Comparison of ENCODE assay signal across 8 cellular contexts in the genomic region with DNA sequence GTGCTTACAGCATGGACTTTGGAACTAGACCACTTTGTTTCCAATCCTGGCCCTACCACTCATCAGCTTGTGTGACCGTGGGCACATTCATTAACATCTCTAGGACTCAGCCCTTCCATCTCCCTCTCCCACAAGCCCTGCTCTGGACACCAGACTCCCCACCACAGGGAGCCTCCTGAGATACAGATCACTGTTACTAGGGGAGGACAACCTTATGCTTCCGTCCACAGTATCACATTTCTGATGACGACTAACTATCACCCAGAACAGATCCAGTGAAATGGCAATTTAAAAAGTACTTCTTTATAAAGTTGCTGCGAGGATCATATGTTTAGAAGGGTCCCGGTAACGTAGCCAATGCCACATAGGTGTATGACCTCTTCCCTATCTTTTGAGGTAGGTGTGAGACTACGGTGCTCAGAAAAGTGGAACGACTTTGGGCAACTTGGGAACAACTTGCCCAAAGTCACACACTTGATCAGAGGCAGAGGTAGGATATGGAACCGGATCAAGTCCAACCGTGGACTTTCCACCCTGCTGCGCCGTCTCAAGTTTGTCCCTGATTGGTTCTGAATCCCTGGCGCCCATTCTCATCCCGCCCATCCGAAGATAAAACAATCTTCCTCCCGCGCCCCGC.
DNase-seq lines count a peak whose midpoint lies in the region; ATAC-seq and TF ChIP-seq lines count a peak whose summit lies in the region.

No MANE protein-coding gene starts in this region.

- in situ Hi-C loops in ACHN (cut with HindIII; ENCODE audit: low pct_ligation_motif_present, low pct_unique_long_range_greater_than_20kb, low sequenced_read_pairs) = no loop called here

- no peaks in the 10 kb centered on the region for H3K36me3 ChIP-seq in gastroesophageal sphincter
- H3K36me3 ChIP-seq in skeletal muscle tissue (ENCODE audit: control insufficient read depth in 3 of 3, insufficient read depth in 3 of 3, low read length in 3 of 3) = no peaks in the 10 kb centered on the region

- H3K9me3 ChIP-seq in gastroesophageal sphincter = no peaks in the 10 kb centered on the region
- no peaks in the 10 kb centered on the region for H3K9me3 ChIP-seq in skeletal muscle tissue (ENCODE audit: control insufficient read depth in 3 of 3, low read length in 3 of 3)

- H3K9ac ChIP-seq in skeletal muscle tissue (ENCODE audit: low read depth in 1 of 3, low read length in 3 of 3) = peak overlapping the region; percentile 66 to 82 (median 76)

- H3K4me3 ChIP-seq in GM12865 (ENCODE audit: low read depth, low read length) (peak overlapping the region; percentile 72), gastroesophageal sphincter (peak overlapping the region; percentile 58 to 60), skeletal muscle tissue (ENCODE audit: low read length in 3 of 3) (peak overlapping the region; percentile 66 to 85 (median 84))

- H3K27ac ChIP-seq in gastroesophageal sphincter (peak overlapping the region in 2 of 4 donors; percentile 17 to 61), skeletal muscle tissue (ENCODE audit: low read depth, low read length) (peak overlapping the region; percentile 48)

- no peak for TF ChIP-seq EP300 in gastroesophageal sphincter (IDR thresholded peaks at IDR 0.05)

- DNase-seq in GM12865 (ENCODE audit: low read depth) (no peak), ACHN (no peak), H4 (ENCODE audit: low spot score) (no peak), NCI-H524 treated with DMSO at 0.1 percent for 48 hours (lab: John Stamatoyannopoulos, UW) (no peak)

- no peak for TF ChIP-seq POLR2A in gastroesophageal sphincter (IDR thresholded peaks at IDR 0.05)

- H3K4me1 ChIP-seq in gastroesophageal sphincter (peaks cover 0 to 39% (median 3%) of the 10 kb centered on the region in 3 donors), skeletal muscle tissue (ENCODE audit: control insufficient read depth in 3 of 3, insufficient read depth in 3 of 3, low read length in 3 of 3) (peaks cover 16 to 19% (median 16%) of the 10 kb centered on the region in 3 donors)

- H3K27me3 ChIP-seq in gastroesophageal sphincter = no peaks in the 10 kb centered on the region
- peaks cover 0 to 2% (median 0%) of the 10 kb centered on the region in 3 donors for H3K27me3 ChIP-seq in skeletal muscle tissue (ENCODE audit: control insufficient read depth in 3 of 3, insufficient read depth in 3 of 3, low read length in 3 of 3)

- ATAC-seq in HG02798 (IDR thresholded peaks at IDR 0.05; ENCODE audit: poor library complexity, unreplicated experiment) = peak; percentile 6
- ATAC-seq in SK-N-SH treated with all-trans-retinoic acid at 6 μM for 48 hours = peak; percentile 33
- peak; percentile 9 for ATAC-seq in gastroesophageal sphincter

- TF ChIP-seq CTCF in GM12865 (IDR thresholded peaks at IDR 0.05; ENCODE audit: insufficient read depth, low read depth, low read length, missing control alignments) (no peak), gastroesophageal sphincter (IDR thresholded peaks at IDR 0.05) (no peak)

- 12 to 80% methylated on average over 1 to 14 of the region's 18 CpGs for WGBS in gastroesophageal sphincter (ENCODE audit: low coverage in 1 of 2), 2 donors

TF ChIP-seq in SK-N-SH treated with all-trans-retinoic acid at 6 μM for 48 hours, 23 proteins besides CTCF, POLR2A, EP300 and RAD21 (continues in another document):
- TF ChIP-seq BACH2 (CRISPR knock-in tag; IDR thresholded peaks at IDR 0.05; ENCODE audit: borderline replicate concordance) = no peak
- TF ChIP-seq, protein P1, sequence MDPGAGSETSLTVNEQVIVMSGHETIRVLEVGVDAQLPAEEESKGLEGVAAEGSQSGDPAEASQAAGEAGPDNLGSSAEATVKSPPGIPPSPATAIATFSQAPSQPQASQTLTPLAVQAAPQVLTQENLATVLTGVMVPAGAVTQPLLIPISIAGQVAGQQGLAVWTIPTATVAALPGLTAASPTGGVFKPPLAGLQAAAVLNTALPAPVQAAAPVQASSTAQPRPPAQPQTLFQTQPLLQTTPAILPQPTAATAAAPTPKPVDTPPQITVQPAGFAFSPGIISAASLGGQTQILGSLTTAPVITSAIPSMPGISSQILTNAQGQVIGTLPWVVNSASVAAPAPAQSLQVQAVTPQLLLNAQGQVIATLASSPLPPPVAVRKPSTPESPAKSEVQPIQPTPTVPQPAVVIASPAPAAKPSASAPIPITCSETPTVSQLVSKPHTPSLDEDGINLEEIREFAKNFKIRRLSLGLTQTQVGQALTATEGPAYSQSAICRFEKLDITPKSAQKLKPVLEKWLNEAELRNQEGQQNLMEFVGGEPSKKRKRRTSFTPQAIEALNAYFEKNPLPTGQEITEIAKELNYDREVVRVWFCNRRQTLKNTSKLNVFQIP (CRISPR knock-in tag; IDR thresholded peaks at IDR 0.05; ENCODE audit: borderline replicate concordance, low read depth) = no peak
- no peak for TF ChIP-seq GLIS3 (CRISPR knock-in tag; IDR thresholded peaks at IDR 0.05)
- no peak for TF ChIP-seq ISL1 (CRISPR knock-in tag; IDR thresholded peaks at IDR 0.05)
- TF ChIP-seq, protein P2, sequence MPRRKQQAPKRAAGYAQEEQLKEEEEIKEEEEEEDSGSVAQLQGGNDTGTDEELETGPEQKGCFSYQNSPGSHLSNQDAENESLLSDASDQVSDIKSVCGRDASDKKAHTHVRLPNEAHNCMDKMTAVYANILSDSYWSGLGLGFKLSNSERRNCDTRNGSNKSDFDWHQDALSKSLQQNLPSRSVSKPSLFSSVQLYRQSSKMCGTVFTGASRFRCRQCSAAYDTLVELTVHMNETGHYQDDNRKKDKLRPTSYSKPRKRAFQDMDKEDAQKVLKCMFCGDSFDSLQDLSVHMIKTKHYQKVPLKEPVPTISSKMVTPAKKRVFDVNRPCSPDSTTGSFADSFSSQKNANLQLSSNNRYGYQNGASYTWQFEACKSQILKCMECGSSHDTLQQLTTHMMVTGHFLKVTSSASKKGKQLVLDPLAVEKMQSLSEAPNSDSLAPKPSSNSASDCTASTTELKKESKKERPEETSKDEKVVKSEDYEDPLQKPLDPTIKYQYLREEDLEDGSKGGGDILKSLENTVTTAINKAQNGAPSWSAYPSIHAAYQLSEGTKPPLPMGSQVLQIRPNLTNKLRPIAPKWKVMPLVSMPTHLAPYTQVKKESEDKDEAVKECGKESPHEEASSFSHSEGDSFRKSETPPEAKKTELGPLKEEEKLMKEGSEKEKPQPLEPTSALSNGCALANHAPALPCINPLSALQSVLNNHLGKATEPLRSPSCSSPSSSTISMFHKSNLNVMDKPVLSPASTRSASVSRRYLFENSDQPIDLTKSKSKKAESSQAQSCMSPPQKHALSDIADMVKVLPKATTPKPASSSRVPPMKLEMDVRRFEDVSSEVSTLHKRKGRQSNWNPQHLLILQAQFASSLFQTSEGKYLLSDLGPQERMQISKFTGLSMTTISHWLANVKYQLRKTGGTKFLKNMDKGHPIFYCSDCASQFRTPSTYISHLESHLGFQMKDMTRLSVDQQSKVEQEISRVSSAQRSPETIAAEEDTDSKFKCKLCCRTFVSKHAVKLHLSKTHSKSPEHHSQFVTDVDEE (CRISPR knock-in tag; IDR thresholded peaks at IDR 0.05) = no peak
- no peak for TF ChIP-seq TCF4 (CRISPR knock-in tag; IDR thresholded peaks at IDR 0.05; ENCODE audit: borderline replicate concordance)
- TF ChIP-seq, protein P3, sequence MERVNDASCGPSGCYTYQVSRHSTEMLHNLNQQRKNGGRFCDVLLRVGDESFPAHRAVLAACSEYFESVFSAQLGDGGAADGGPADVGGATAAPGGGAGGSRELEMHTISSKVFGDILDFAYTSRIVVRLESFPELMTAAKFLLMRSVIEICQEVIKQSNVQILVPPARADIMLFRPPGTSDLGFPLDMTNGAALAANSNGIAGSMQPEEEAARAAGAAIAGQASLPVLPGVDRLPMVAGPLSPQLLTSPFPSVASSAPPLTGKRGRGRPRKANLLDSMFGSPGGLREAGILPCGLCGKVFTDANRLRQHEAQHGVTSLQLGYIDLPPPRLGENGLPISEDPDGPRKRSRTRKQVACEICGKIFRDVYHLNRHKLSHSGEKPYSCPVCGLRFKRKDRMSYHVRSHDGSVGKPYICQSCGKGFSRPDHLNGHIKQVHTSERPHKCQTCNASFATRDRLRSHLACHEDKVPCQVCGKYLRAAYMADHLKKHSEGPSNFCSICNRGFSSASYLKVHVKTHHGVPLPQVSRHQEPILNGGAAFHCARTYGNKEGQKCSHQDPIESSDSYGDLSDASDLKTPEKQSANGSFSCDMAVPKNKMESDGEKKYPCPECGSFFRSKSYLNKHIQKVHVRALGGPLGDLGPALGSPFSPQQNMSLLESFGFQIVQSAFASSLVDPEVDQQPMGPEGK (CRISPR knock-in tag; IDR thresholded peaks at IDR 0.05; ENCODE audit: borderline replicate concordance) = no peak
- TF ChIP-seq, protein P4, sequence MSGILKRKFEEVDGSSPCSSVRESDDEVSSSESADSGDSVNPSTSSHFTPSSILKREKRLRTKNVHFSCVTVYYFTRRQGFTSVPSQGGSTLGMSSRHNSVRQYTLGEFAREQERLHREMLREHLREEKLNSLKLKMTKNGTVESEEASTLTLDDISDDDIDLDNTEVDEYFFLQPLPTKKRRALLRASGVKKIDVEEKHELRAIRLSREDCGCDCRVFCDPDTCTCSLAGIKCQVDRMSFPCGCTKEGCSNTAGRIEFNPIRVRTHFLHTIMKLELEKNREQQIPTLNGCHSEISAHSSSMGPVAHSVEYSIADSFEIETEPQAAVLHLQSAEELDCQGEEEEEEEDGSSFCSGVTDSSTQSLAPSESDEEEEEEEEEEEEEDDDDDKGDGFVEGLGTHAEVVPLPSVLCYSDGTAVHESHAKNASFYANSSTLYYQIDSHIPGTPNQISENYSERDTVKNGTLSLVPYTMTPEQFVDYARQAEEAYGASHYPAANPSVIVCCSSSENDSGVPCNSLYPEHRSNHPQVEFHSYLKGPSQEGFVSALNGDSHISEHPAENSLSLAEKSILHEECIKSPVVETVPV (CRISPR knock-in tag; IDR thresholded peaks at IDR 0.05) = no peak
- no peak for TF ChIP-seq ZNF565 (CRISPR knock-in tag; conservative IDR thresholded peaks at IDR 0.05; ENCODE audit: low read depth)
- no peak for TF ChIP-seq ARNTL (CRISPR knock-in tag; IDR thresholded peaks at IDR 0.05; ENCODE audit: borderline replicate concordance, low read depth)
- TF ChIP-seq TOX (CRISPR knock-in tag; IDR thresholded peaks at IDR 0.05; ENCODE audit: borderline replicate concordance) = no peak
- no peak for TF ChIP-seq OSR1 (CRISPR knock-in tag; IDR thresholded peaks at IDR 0.05)
- TF ChIP-seq CSDC2 (CRISPR knock-in tag; IDR thresholded peaks at IDR 0.05) = no peak
- TF ChIP-seq RARB (CRISPR knock-in tag; IDR thresholded peaks at IDR 0.05) = no peak
- TF ChIP-seq ZFP30 (CRISPR knock-in tag; IDR thresholded peaks at IDR 0.05) = no peak
